In the genomic region with DNA sequence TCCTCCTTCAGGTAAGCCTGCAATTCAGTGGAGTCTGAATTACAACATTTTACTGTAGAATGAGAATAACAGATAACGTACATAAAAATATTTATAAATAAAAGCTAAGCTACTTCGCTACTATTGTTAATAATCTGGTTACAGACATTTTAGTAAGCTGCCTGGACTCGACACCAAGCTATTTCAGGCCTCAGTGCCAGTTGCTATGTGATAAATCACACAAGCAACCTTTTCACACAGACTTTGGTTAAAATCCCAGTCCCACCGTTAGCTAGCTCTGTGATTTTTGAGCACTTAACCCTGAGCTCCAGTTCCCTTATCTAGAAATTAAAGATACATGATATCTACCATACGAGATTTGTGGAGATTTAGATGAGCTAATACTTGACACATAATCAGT, we compare ENCODE assay signal across 33 cellular contexts.
"Had no signal": no experiment of that assay in that cellular context is flagged by ENCODE, and none has a peak within 500 bp of the region (broad histone marks: within the 10 kb centered on the region; RNA-seq: fewer than 3 reads in every experiment).

No MANE protein-coding gene starts in this region.

- H3K9me3 Mint-ChIP-seq: activated B cell treated with CpG ODN at 0.5 μM for 24 hours; activated CD4-positive, alpha-beta memory T cell treated with anti-CD3 and anti-CD28 coated beads for 36 hours; activated CD4-positive, alpha-beta T cell treated with anti-CD3 and anti-CD28 coated beads, Interleukin-2, amount 10 ng/mL, durations not matched to agents 24 days and 14 days; activated CD8-positive, alpha-beta T cell treated with anti-CD3 and anti-CD28 coated beads for 36 hours; activated naive CD4-positive, alpha-beta T cell treated with anti-CD3 and anti-CD28 coated beads for 36 hours; activated naive CD4-positive, alpha-beta T cell treated with anti-CD3 and anti-CD28 coated beads, Interleukin-2, amount 50 U/mL, for 72 hours; activated naive CD8-positive, alpha-beta T cell treated with anti-CD3 and anti-CD28 coated beads for 36 hours; activated T-cell treated with anti-CD3 and anti-CD28 coated beads, Interleukin-2, amount 50 U/mL, for 4 hours; activated T-helper 2 cell treated with anti-CD3 and anti-CD28 coated beads, Interferon-gamma antibody, Interleukin-2, Interleukin-4, amounts not matched to agents 10 μg/mL and 5 μg/mL and 100 μg/mL, durations not matched to agents 14 hours and 24 hours and 36 hours; T-helper 1 cell treated with Interleukin-12 subunit alpha and Interleukin-12 subunit beta and Interleukin-4 antibody, amounts not matched to agents 30 μg/mL and 1 μg/mL, for 36 hours; T-helper 2 cell treated with Interferon-gamma antibody and Interleukin-4, amounts not matched to agents 5 μg/mL and 100 μg/mL, for 36 hours had no signal

- H3K4me1 ChIP-seq: adrenal gland, body of pancreas, breast epithelium had no signal

- H3K27me3 ChIP-seq: adrenal gland, body of pancreas, brain microvascular endothelial cell, breast epithelium had no signal

- H3K27ac Mint-ChIP-seq: activated B cell treated with CpG ODN at 0.5 μM for 24 hours; activated CD4-positive, alpha-beta memory T cell treated with anti-CD3 and anti-CD28 coated beads for 36 hours; activated CD4-positive, alpha-beta T cell treated with anti-CD3 and anti-CD28 coated beads, Interleukin-2, amount 10 ng/mL, durations not matched to agents 24 days and 14 days; activated CD8-positive, alpha-beta T cell treated with anti-CD3 and anti-CD28 coated beads for 36 hours; activated naive CD4-positive, alpha-beta T cell treated with anti-CD3 and anti-CD28 coated beads for 36 hours; activated naive CD4-positive, alpha-beta T cell treated with anti-CD3 and anti-CD28 coated beads, Interleukin-2, amount 50 U/mL, for 72 hours; activated naive CD8-positive, alpha-beta T cell treated with anti-CD3 and anti-CD28 coated beads for 36 hours; activated T-helper 2 cell treated with anti-CD3 and anti-CD28 coated beads, Interferon-gamma antibody, Interleukin-2, Interleukin-4, amounts not matched to agents 10 μg/mL and 5 μg/mL and 100 μg/mL, durations not matched to agents 14 hours and 24 hours and 36 hours; T-helper 1 cell treated with Interleukin-12 subunit alpha and Interleukin-12 subunit beta and Interleukin-4 antibody, amounts not matched to agents 30 μg/mL and 1 μg/mL, for 36 hours; T-helper 2 cell treated with Interferon-gamma antibody and Interleukin-4, amounts not matched to agents 5 μg/mL and 100 μg/mL, for 36 hours had no signal

- DNase-seq: activated B cell treated with CpG ODN at 0.5 μM for 24 hours; activated CD4-positive, alpha-beta memory T cell treated with anti-CD3 and anti-CD28 coated beads for 36 hours; activated CD4-positive, alpha-beta T cell treated with anti-CD3 and anti-CD28 coated beads for 4 hours; activated CD4-positive, alpha-beta T cell treated with anti-CD3 and anti-CD28 coated beads, Interleukin-2, amount 10 ng/mL, durations not matched to agents 24 days and 14 days; activated CD4-positive, alpha-beta T cell treated with anti-CD3 and anti-CD28 coated beads, Interleukin-2, amount 50 U/mL, for 1 hour; activated CD4-positive, alpha-beta T cell treated with anti-CD3 and anti-CD28 coated beads, Interleukin-2, amount 50 U/mL, for 4 hours; activated CD4-positive, CD25-positive, alpha-beta regulatory T cell treated with anti-CD3 and anti-CD28 coated beads, Interleukin-2, amount 50 U/mL, for 72 hours; activated CD8-positive, alpha-beta memory T cell treated with anti-CD3 and anti-CD28 coated beads, Interleukin-2, amount 50 U/mL, for 4 hours; activated effector memory CD4-positive, alpha-beta T cell treated with anti-CD3 and anti-CD28 coated beads, Interleukin-2, amount 50 U/mL, for 16 hours; activated gamma-delta T cell treated with Interleukin-2 at 50 U/mL for 16 hours; activated naive CD4-positive, alpha-beta T cell; activated naive CD4-positive, alpha-beta T cell treated with anti-CD3 and anti-CD28 coated beads, Interleukin-2, amount 50 U/mL, for 16 hours; activated naive CD8-positive, alpha-beta T cell treated with anti-CD3 and anti-CD28 coated beads for 36 hours; activated T-cell treated with anti-CD3 and anti-CD28 coated beads for 4 hours; activated T-cell treated with anti-CD3 and anti-CD28 coated beads, Interleukin-2, amount 50 U/mL, for 1 hour; activated T-cell treated with anti-CD3 and anti-CD28 coated beads, Interleukin-2, amount 50 U/mL, for 4 hours; adrenal gland; amniotic stem cell; aorta; body of pancreas; brain microvascular endothelial cell; central memory CD4-positive, alpha-beta T cell; T-helper 1 cell; T-helper 2 cell; T-helper 9 cell had no signal

- H3K27me3 Mint-ChIP-seq: activated CD4-positive, alpha-beta memory T cell treated with anti-CD3 and anti-CD28 coated beads for 36 hours; activated CD8-positive, alpha-beta T cell treated with anti-CD3 and anti-CD28 coated beads for 36 hours; activated naive CD8-positive, alpha-beta T cell treated with anti-CD3 and anti-CD28 coated beads for 36 hours had no signal

- H3K4me3 Mint-ChIP-seq: activated B cell treated with CpG ODN at 0.5 μM for 24 hours; activated CD4-positive, alpha-beta memory T cell treated with anti-CD3 and anti-CD28 coated beads for 36 hours; activated CD4-positive, alpha-beta T cell treated with anti-CD3 and anti-CD28 coated beads, Interleukin-2, amount 10 ng/mL, durations not matched to agents 24 days and 14 days; activated CD8-positive, alpha-beta T cell treated with anti-CD3 and anti-CD28 coated beads for 36 hours; activated naive CD4-positive, alpha-beta T cell treated with anti-CD3 and anti-CD28 coated beads for 36 hours; activated naive CD8-positive, alpha-beta T cell treated with anti-CD3 and anti-CD28 coated beads for 36 hours; activated T-cell treated with anti-CD3 and anti-CD28 coated beads, Interleukin-2, amount 50 U/mL, for 4 hours; T-helper 1 cell treated with Interleukin-12 subunit alpha and Interleukin-12 subunit beta and Interleukin-4 antibody, amounts not matched to agents 30 μg/mL and 1 μg/mL, for 36 hours; T-helper 2 cell treated with Interferon-gamma antibody and Interleukin-4, amounts not matched to agents 5 μg/mL and 100 μg/mL, for 36 hours had no signal

- H3K36me3 Mint-ChIP-seq: activated CD4-positive, alpha-beta memory T cell treated with anti-CD3 and anti-CD28 coated beads for 36 hours; activated naive CD4-positive, alpha-beta T cell treated with anti-CD3 and anti-CD28 coated beads, Interleukin-2, amount 50 U/mL, for 72 hours; activated naive CD8-positive, alpha-beta T cell treated with anti-CD3 and anti-CD28 coated beads for 36 hours had no signal

- ATAC-seq: activated CD8-positive, alpha-beta T cell treated with anti-CD3 and anti-CD28 coated beads for 36 hours; activated naive CD4-positive, alpha-beta T cell treated with anti-CD3 and anti-CD28 coated beads, Interleukin-2, amount 50 U/mL, for 72 hours; activated T-cell treated with anti-CD3 and anti-CD28 coated beads, Interleukin-2, amount 50 U/mL, for 4 hours; body of pancreas had no signal

- H3K27ac ChIP-seq: adrenal gland, body of pancreas, brain microvascular endothelial cell, breast epithelium, VCaP had no signal

- H3K9me3 ChIP-seq: adrenal gland, body of pancreas, breast epithelium had no signal

- H3K4me3 ChIP-seq: adrenal gland, body of pancreas, breast epithelium had no signal

- H3K36me3 ChIP-seq: adrenal gland, brain microvascular endothelial cell, breast epithelium had no signal
